Comparison of ENCODE assay signal across 8 cellular contexts in genomic region chr1:29123871-29124365, GRCh38. TPM values are rescaled to one million over a fixed set of nuclear protein-coding genes. Genes with fewer than 3 reads are reported as not detected.
DNase-seq lines count a peak whose midpoint lies in the region; ATAC-seq and TF ChIP-seq lines count a peak whose summit lies in the region.

Gene TMEM200B, minus strand, starts transcription at chr1:29123903. Its CDS starts 2,075 bp downstream, at chr1:29121828.

- H3K9me3 Mint-ChIP-seq in mesothelial cell of epicardium: no peaks in the 10 kb centered on the region

- DNase-seq in AG09309 (ENCODE audit: low read depth): no peak
- DNase-seq in Jurkat, Clone E6-1 (ENCODE audit: low read depth, low spot score): no peak
- no peak for DNase-seq in choroid plexus epithelial cell (ENCODE audit: low read depth)
- DNase-seq in mesothelial cell of epicardium (ENCODE audit: low spot score in 2 of 2, unreplicated experiment in 2 of 2): no peak
- no peak for DNase-seq in RKO (ENCODE audit: low spot score)
- DNase-seq in H4 (ENCODE audit: low spot score): no peak
- no peak for DNase-seq in NCI-H2107 (lab: John Stamatoyannopoulos, UW)

- TF ChIP-seq CTCF in AG09309 (IDR thresholded peaks at IDR 0.05; ENCODE audit: control insufficient read depth, insufficient read depth, low read depth, low read length, missing control alignments): no peak
- no peak for TF ChIP-seq CTCF in choroid plexus epithelial cell (conservative IDR thresholded peaks at IDR 0.05; ENCODE audit: low read depth, low read length)
- no peak for TF ChIP-seq CTCF in mesothelial cell of epicardium (IDR thresholded peaks at IDR 0.05; ENCODE audit: unreplicated experiment)

- no peaks in the 10 kb centered on the region for H3K27me3 Mint-ChIP-seq in mesothelial cell of epicardium (ENCODE audit: low read depth)

- ATAC-seq in GM19035 (IDR thresholded peaks at IDR 0.05; ENCODE audit: unreplicated experiment): no peak

- H3K4me1 Mint-ChIP-seq in mesothelial cell of epicardium: peaks cover 17% of the 10 kb centered on the region

- H3K36me3 Mint-ChIP-seq in mesothelial cell of epicardium: no peaks in the 10 kb centered on the region

- H3K4me3 Mint-ChIP-seq in mesothelial cell of epicardium: peak within 1 kb of the TSS; percentile 81

- peak within 1 kb of the TSS; percentile 83 for H3K4me3 ChIP-seq in AG09309 (ENCODE audit: control insufficient read depth, low read depth, low read length)
- peak within 1 kb of the TSS; percentile 58 for H3K4me3 ChIP-seq in Jurkat, Clone E6-1 (ENCODE audit: low read length)
- H3K4me3 ChIP-seq in choroid plexus epithelial cell (ENCODE audit: low read depth, low read length): peak within 1 kb of the TSS; percentile 69

- H3K27ac Mint-ChIP-seq in mesothelial cell of epicardium: peak within 1 kb of the TSS; percentile 88

RNA-seq across cellular contexts. Expression of gene TMEM200B, which starts in this region (rescaled TPM):
- polyA plus RNA-seq in Jurkat, Clone E6-1 (2012; ENCODE audit: insufficient read depth, insufficient read length): not detected
- 28.3 to 31.0 TPM (median 29.1 TPM) in 3 replicates for total RNA-seq in mesothelial cell of epicardium
- 0.08 and 0.17 TPM in 2 replicates for total RNA-seq in H4 (2014; rRNA removed; shearing (Covaris generic))

Comparison
In these comparisons a context has a peak if more than half of its experiments do, and no peak if none do; other contexts are left out.
1. RNA of gene TMEM200B (total RNA-seq): 28.3 to 31.0 TPM in mesothelial cell of epicardium; 0.08 to 0.17 TPM in H4; every median in the first group is over 10 times any median in the second.
2. Peak in every context shown above with its lines, with median percentiles within 50 percentile points of each other: H3K4me3 ChIP-seq.